31 cellular contexts compared by ENCODE assay signal in the genomic region with DNA sequence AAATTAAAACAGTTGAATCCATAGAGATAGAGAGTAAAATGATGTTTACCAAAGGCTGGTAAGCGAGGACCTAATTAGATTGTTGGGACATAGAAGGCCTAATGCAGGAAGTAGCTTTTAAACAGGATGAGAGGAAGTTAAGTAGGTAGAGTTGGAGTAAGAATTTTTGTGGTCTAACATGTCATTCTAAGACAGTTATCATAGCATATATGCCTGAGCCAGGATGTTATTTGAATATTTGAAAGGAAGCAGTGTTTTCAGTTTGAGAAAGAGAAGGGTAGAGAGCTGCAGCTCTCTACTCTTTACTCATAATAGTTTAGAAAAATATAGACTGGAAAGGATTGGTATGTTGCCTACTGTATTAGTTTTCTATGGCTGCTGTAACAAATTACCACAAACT.
"Had no signal": no experiment of that assay in that cellular context is flagged by ENCODE, and none has a peak within 500 bp of the region (broad histone marks: within the 10 kb centered on the region; RNA-seq: fewer than 3 reads in every experiment).

No MANE protein-coding gene starts in this region.

- H3K9me3 ChIP-seq: lower lobe of right lung, pancreas, prostate gland, suprapubic skin, thoracic aorta, tibial artery, upper lobe of right lung had no signal

- H3K27me3 Mint-ChIP-seq: naive thymus-derived CD8-positive, alpha-beta T cell; stimulated activated naive CD8-positive, alpha-beta T cell treated with anti-CD3 and anti-CD28 coated beads, Interleukin-15, Interleukin-2, amounts not matched to agents 100 ng/mL and 50 ng/mL, for 24 hours had no signal

- H3K4me1 Mint-ChIP-seq: immature natural killer cell; naive thymus-derived CD8-positive, alpha-beta T cell; nephron; neural crest cell had no signal

- FAIRE-seq: islet of Langerhans, kidney, pancreas, urothelium cell line had no signal

- DNase-seq: immature natural killer cell; kidney; left colon; left lung; lower lobe of right lung; mammary epithelial cell; mesenchymal stem cell; naive thymus-derived CD8-positive, alpha-beta T cell; nucleus accumbens; pancreas; posterior cingulate gyrus; retina; right cardiac atrium; stimulated activated CD4-positive, alpha-beta T cell treated with anti-CD3 and anti-CD28 coated beads, Interleukin-12 subunit alpha, Interleukin-12 subunit beta, amount 100 ng/mL, for 4 hours; stimulated activated CD4-positive, alpha-beta T cell treated with anti-CD3 and anti-CD28 coated beads, Interleukin-15, amount 100 ng/mL, for 24 hours; stimulated activated CD4-positive, alpha-beta T cell treated with anti-CD3 and anti-CD28 coated beads, Interleukin-2, amount 100 ng/mL, for 24 hours; stimulated activated CD4-positive, alpha-beta T cell treated with anti-CD3 and anti-CD28 coated beads, Interleukin-4, amount 100 ng/mL, for 1 hour; stimulated activated naive CD4-positive, alpha-beta T cell; tibial artery; trophoblast cell; upper lobe of right lung had no signal

- H3K4me1 ChIP-seq: left lung, lower lobe of right lung, pancreas, prostate gland, suprapubic skin, upper lobe of right lung had no signal

- H3K27ac Mint-ChIP-seq: immature natural killer cell; naive thymus-derived CD8-positive, alpha-beta T cell; nephron; stimulated activated naive CD8-positive, alpha-beta T cell treated with anti-CD3 and anti-CD28 coated beads, Interleukin-15, Interleukin-2, amounts not matched to agents 100 ng/mL and 50 ng/mL, for 24 hours had no signal

- H3K27me3 ChIP-seq: left lung, pancreas, suprapubic skin, tibial artery, upper lobe of right lung had no signal

- ATAC-seq: left colon; left lung; lower lobe of right lung; naive thymus-derived CD8-positive, alpha-beta T cell; pancreas; right cardiac atrium; sciatic nerve; upper lobe of right lung had no signal

- H3K4me3 Mint-ChIP-seq: immature natural killer cell; naive thymus-derived CD8-positive, alpha-beta T cell; nephron; neural crest cell; stimulated activated naive CD8-positive, alpha-beta T cell treated with anti-CD3 and anti-CD28 coated beads, Interleukin-15, Interleukin-2, amounts not matched to agents 100 ng/mL and 50 ng/mL, for 24 hours had no signal

- H3K4me3 ChIP-seq: left lung, lower lobe of right lung, pancreas, prostate gland, skin epidermis, suprapubic skin, thoracic aorta, tibial artery, upper lobe of right lung had no signal

- H3K36me3 Mint-ChIP-seq: naive thymus-derived CD8-positive, alpha-beta T cell had no signal

- H3K36me3 ChIP-seq: left lung, lower lobe of right lung, pancreas, prostate gland, suprapubic skin, thoracic aorta, tibial artery, upper lobe of right lung had no signal

- H3K27ac ChIP-seq: left lung, lower lobe of right lung, pancreas, prostate gland, skin epidermis, suprapubic skin, thoracic aorta, tibial artery, upper lobe of right lung had no signal

- H3K9me3 Mint-ChIP-seq: nephron had no signal
